ENCODE assay signal across 1 cellular context in the genomic region with DNA sequence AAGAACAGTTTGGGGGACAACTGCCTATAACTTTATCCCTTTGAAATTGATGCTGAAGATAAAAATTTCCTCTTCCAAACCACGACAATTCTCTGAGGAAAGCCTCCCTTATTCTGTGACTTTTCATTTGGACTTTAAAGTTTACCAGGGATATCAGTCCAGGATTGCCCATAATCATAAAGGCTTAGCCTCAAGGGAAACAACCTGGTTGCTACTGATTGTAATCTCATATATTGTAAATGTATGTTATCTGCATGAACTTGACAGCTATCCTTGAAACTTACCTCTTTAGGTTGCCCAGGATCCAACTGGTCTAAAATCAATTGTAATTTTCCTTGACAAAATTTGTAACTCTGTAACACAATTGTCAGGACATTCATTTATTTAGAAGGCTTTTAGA.
TF ChIP-seq lines count a peak whose summit lies in the region.

No MANE protein-coding gene starts in this region.

TF ChIP-seq in SK-N-SH, 30 proteins besides CTCF, POLR2A, EP300 and RAD21 (continued from another document):
- TF ChIP-seq, protein P1, sequence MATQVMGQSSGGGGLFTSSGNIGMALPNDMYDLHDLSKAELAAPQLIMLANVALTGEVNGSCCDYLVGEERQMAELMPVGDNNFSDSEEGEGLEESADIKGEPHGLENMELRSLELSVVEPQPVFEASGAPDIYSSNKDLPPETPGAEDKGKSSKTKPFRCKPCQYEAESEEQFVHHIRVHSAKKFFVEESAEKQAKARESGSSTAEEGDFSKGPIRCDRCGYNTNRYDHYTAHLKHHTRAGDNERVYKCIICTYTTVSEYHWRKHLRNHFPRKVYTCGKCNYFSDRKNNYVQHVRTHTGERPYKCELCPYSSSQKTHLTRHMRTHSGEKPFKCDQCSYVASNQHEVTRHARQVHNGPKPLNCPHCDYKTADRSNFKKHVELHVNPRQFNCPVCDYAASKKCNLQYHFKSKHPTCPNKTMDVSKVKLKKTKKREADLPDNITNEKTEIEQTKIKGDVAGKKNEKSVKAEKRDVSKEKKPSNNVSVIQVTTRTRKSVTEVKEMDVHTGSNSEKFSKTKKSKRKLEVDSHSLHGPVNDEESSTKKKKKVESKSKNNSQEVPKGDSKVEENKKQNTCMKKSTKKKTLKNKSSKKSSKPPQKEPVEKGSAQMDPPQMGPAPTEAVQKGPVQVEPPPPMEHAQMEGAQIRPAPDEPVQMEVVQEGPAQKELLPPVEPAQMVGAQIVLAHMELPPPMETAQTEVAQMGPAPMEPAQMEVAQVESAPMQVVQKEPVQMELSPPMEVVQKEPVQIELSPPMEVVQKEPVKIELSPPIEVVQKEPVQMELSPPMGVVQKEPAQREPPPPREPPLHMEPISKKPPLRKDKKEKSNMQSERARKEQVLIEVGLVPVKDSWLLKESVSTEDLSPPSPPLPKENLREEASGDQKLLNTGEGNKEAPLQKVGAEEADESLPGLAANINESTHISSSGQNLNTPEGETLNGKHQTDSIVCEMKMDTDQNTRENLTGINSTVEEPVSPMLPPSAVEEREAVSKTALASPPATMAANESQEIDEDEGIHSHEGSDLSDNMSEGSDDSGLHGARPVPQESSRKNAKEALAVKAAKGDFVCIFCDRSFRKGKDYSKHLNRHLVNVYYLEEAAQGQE (IDR thresholded peaks at IDR 0.05; ENCODE audit: low read depth, low read length) = no peak
- TF ChIP-seq SMC3 (IDR thresholded peaks at IDR 0.05; ENCODE audit: low read depth, low read length) = no peak
- TF ChIP-seq, protein P2, sequence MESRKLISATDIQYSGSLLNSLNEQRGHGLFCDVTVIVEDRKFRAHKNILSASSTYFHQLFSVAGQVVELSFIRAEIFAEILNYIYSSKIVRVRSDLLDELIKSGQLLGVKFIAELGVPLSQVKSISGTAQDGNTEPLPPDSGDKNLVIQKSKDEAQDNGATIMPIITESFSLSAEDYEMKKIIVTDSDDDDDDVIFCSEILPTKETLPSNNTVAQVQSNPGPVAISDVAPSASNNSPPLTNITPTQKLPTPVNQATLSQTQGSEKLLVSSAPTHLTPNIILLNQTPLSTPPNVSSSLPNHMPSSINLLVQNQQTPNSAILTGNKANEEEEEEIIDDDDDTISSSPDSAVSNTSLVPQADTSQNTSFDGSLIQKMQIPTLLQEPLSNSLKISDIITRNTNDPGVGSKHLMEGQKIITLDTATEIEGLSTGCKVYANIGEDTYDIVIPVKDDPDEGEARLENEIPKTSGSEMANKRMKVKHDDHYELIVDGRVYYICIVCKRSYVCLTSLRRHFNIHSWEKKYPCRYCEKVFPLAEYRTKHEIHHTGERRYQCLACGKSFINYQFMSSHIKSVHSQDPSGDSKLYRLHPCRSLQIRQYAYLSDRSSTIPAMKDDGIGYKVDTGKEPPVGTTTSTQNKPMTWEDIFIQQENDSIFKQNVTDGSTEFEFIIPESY (IDR thresholded peaks at IDR 0.05; ENCODE audit: borderline replicate concordance, low read depth) = no peak
